In the genomic region with DNA sequence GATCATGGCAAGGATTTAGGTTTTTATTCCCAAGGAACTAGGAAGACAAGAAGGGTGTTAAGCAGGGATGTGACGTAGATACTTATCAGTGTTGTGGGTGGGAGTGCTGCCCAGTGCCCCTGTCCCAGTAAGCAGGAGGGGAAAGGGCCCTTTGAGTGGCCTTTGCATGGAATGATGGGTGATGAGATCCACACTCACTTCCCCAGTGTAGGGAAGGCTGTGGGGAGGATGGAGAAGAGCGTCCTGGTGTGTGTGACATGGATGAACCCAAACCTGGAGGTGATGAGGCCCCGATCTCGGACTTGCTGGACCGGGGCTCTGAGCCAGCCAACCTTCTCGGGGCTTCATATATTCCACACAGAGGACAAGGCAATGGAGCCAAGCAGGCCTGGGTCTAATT, we compare ENCODE assay signal across 8 cellular contexts.
"Had no signal": no experiment of that assay in that cellular context is flagged by ENCODE, and none has a peak within 500 bp of the region (broad histone marks: within the 10 kb centered on the region; RNA-seq: fewer than 3 reads in every experiment).

No MANE protein-coding gene starts in this region.

- FAIRE-seq: G401.6, GM12878, GM12891, GM12892, GM18507, GM19239 had no signal

- DNase-seq: GDM1, GF-D8 had no signal

- H3K4me3 ChIP-seq: GM12878 had no signal

- ATAC-seq: GM12878 had no signal
